Comparison of ENCODE assay signal across 12 cellular contexts in genomic region chr3:106825962-106826605, GRCh38.
A peak's percentile ranks its signal among the peaks of the same experiment; 100 is the strongest.
DNase-seq lines count a peak whose midpoint lies in the region; ATAC-seq and TF ChIP-seq lines count a peak whose summit lies in the region.
"Had no signal": no experiment of that assay in that cellular context is flagged by ENCODE, and none has a peak within 500 bp of the region (broad histone marks: within the 10 kb centered on the region; RNA-seq: fewer than 3 reads in every experiment).

No MANE protein-coding gene starts in this region.

- H3K9me3 Mint-ChIP-seq in osteocyte (ENCODE audit: unreplicated experiment) (peaks cover 3% of the 10 kb centered on the region), CD14-positive monocyte (peaks cover 0 to 13% (median 3%) of the 10 kb centered on the region in 7 donors)

- H3K27ac Mint-ChIP-seq in osteocyte (ENCODE audit: unreplicated experiment) (peak overlapping the region; percentile 74), CD14-positive monocyte (no peak overlapping the region)

- H3K4me1 Mint-ChIP-seq in osteocyte (ENCODE audit: unreplicated experiment) (peaks cover 46% of the 10 kb centered on the region), CD14-positive monocyte (no peaks in the 10 kb centered on the region)

- H3K4me3 ChIP-seq in fibroblast of villous mesenchyme (ENCODE audit: low read depth, low read length): no peak overlapping the region
- H3K4me3 ChIP-seq: esophagus squamous epithelium had no signal

- intact Hi-C loops in CD14-positive monocyte (cut with micrococcal nuclease): no loop called here

- H3K36me3 Mint-ChIP-seq in osteocyte (ENCODE audit: unreplicated experiment): peaks cover 3% of the 10 kb centered on the region
- no peaks in the 10 kb centered on the region for H3K36me3 Mint-ChIP-seq in CD14-positive monocyte

- no peak overlapping the region for H3K4me3 Mint-ChIP-seq in osteocyte (ENCODE audit: unreplicated experiment)
- H3K4me3 Mint-ChIP-seq in CD14-positive monocyte: no peak overlapping the region

- peak; percentile 61 for DNase-seq in Daoy (ENCODE audit: low read depth)
- peak; percentile 61 for DNase-seq in NCI-H226
- DNase-seq in fibroblast of villous mesenchyme (ENCODE audit: low read depth): peak; percentile 72
- DNase-seq in osteocyte (ENCODE audit: extremely low spot score, unreplicated experiment): no peak
- DNase-seq in CD1c-positive myeloid dendritic cell (ENCODE audit: extremely low spot score): no peak
- no peak for DNase-seq in NCI-H146 (lab: John Stamatoyannopoulos, UW)
- no peak for DNase-seq in CD14-positive monocyte (ENCODE audit: low spot score)
- DNase-seq: activated naive CD4-positive, alpha-beta T cell; esophagus squamous epithelium; KG1; occipital lobe had no signal

- no peak for TF ChIP-seq CTCF in fibroblast of villous mesenchyme (IDR thresholded peaks at IDR 0.05; ENCODE audit: insufficient read depth, low read depth, low read length)
- no peak for TF ChIP-seq CTCF in osteocyte (IDR thresholded peaks at IDR 0.05)
- TF ChIP-seq CTCF in CD14-positive monocyte (IDR thresholded peaks at IDR 0.05): no peak

- ATAC-seq in GM18909 (IDR thresholded peaks at IDR 0.05; ENCODE audit: poor library complexity, unreplicated experiment): no peak

- H3K27me3 Mint-ChIP-seq in osteocyte (ENCODE audit: unreplicated experiment) (no peaks in the 10 kb centered on the region), CD14-positive monocyte (ENCODE audit: low read depth in 3 of 3) (no peaks in the 10 kb centered on the region)

Comparison
In these comparisons a context has a peak if more than half of its experiments do, and no peak if none do; other contexts are left out.
1. DNase-seq: peak in Daoy (single experiment), NCI-H226 (single experiment) and fibroblast of villous mesenchyme (single experiment); none in osteocyte (single experiment), CD1c-positive myeloid dendritic cell (single experiment), NCI-H146 (single experiment) and CD14-positive monocyte (single experiment).